Comparison of ENCODE assay signal across 1 cellular context in genomic region chr9:83705219-83705651, GRCh38.
TF ChIP-seq lines count a peak whose summit lies in the region.

No MANE protein-coding gene starts in this region.

TF ChIP-seq in K562, 482 proteins besides CTCF, POLR2A, EP300 and RAD21:
- TF ChIP-seq RBFOX2 (IDR thresholded peaks at IDR 0.05; ENCODE audit: low read depth, low read length) (0 out of 2 replicates have a peak, but pooled peaks have one; percentile 5), CEBPB (tag; IDR thresholded peaks at IDR 0.05) (peak; percentile 64), ZNF384 (IDR thresholded peaks at IDR 0.05; ENCODE audit: low read depth, low read length) (peak; percentile 64; the same call in 1 of the 2 replicates), CEBPG (CRISPR knock-in tag; IDR thresholded peaks at IDR 0.05) (peak; percentile 34; the same call in 1 of the 2 replicates), CEBPG (tag; conservative IDR thresholded peaks at IDR 0.05 in 1 of 2, IDR thresholded peaks at IDR 0.05 in 1 of 2) (0 out of 4 replicates have a peak, but pooled peaks of 1 of the 2 experiments have one; percentile 31)
